Comparison of ENCODE assay signal across 12 cellular contexts in the genomic region with DNA sequence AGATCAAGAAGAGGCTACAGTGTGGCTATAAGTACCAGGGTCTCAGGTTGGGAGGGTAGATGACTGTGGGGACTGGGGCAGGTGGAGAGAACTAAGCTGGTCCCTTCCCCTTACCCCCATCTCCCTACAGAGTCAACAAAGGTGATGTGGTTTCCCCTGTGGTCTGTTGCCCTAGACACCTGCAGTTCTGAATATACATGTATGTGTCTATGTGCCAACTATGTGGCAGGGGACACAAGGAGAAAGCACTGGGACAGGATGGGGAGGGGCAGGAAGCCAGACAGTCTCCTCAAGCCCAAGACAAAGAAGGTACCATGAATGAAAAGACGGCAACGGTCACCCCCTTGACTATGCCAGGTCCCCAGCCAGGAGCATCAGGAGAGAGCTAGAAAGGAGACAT. TPM values are rescaled to one million over a fixed set of nuclear protein-coding genes. Genes with fewer than 3 reads are reported as not detected.
DNase-seq lines count a peak whose midpoint lies in the region; ATAC-seq and TF ChIP-seq lines count a peak whose summit lies in the region.
"Had no signal": no experiment of that assay in that cellular context is flagged by ENCODE, and none has a peak within 500 bp of the region (broad histone marks: within the 10 kb centered on the region; RNA-seq: fewer than 3 reads in every experiment).

No MANE protein-coding gene starts in this region.

- H3K9me2 ChIP-seq in SU-DHL-6 (replicated peaks; ENCODE audit: insufficient read depth, low read length): no peaks in the 10 kb centered on the region

- peak overlapping the region; percentile 21; the same call in 2 of the 3 replicates for H2BK15ac ChIP-seq in IMR-90 (ENCODE audit: low read depth, low read length)

- H3F3A ChIP-seq in SU-DHL-6 (ENCODE audit: insufficient read depth): peaks cover 19% of the 10 kb centered on the region

- no peak overlapping the region for H4K5ac ChIP-seq in IMR-90 (ENCODE audit: low read depth, low read length)

- H4K20me1 ChIP-seq in IMR-90 (ENCODE audit: insufficient read depth, low read length) (no peaks in the 10 kb centered on the region; the same call in 1 of the 2 replicates), SU-DHL-6 (ENCODE audit: low read depth, low read length) (no peaks in the 10 kb centered on the region)

- no peak overlapping the region for H3K56ac ChIP-seq in IMR-90 (ENCODE audit: extremely low read depth, insufficient read depth, low read length)

- POLR2A ChIA-PET in IMR-90 (lab: Charles Lee; ENCODE audit: unreplicated experiment) (no interaction called here), HEK293T (lab: Yijun Ruan, JAX) (no interaction called here)

- H2BK20ac ChIP-seq in IMR-90 (ENCODE audit: low read depth, low read length): no peak overlapping the region

- peak overlapping the region; percentile 4 for H2AFZ ChIP-seq in IMR-90 (replicated peaks; ENCODE audit: low read length, poor library complexity)
- H2AFZ ChIP-seq in SU-DHL-6 (ENCODE audit: low read depth, low read length, severe bottlenecking): no peak overlapping the region

- intact Hi-C loops in IMR-90 (cut with micrococcal nuclease): no loop called here

- H2AK5ac ChIP-seq in IMR-90 (ENCODE audit: low read depth, low read length): peak overlapping the region; percentile 35

- peaks cover 28% of the 10 kb centered on the region for H3K4me1 ChIP-seq in IMR-90 (ENCODE audit: control insufficient read depth, insufficient read depth, low read length)

- DNase-seq in IMR-90 (no peak), HEK293T (ENCODE audit: extremely low spot score) (no peak), H4 (ENCODE audit: low spot score) (no peak), kidney glomerular epithelial cell (lab: John Stamatoyannopoulos, UW) (no peak)
- peak in 2 of 3 experiments; percentile 37 to 39 for DNase-seq in effector memory CD8-positive, alpha-beta T cell
- DNase-seq: DMS79 treated with DMSO at 0.1 percent for 48 hours, NCI-H2081 treated with DMSO at 0.1 percent for 48 hours had no signal

- TF ChIP-seq POLR2A in IMR-90 (IDR thresholded peaks at IDR 0.05; ENCODE audit: low read depth, low read length): no peak

- in situ Hi-C loops in IMR-90 (cut with MboI; ENCODE audit: low sequenced_read_pairs): no loop called here

- H3K9me3 ChIP-seq in IMR-90 (ENCODE audit: control insufficient read depth, insufficient read depth, low read length) (no peaks in the 10 kb centered on the region), SU-DHL-6 (ENCODE audit: insufficient read depth, low read length) (no peaks in the 10 kb centered on the region)

- H3K27ac ChIP-seq in IMR-90 (ENCODE audit: insufficient read depth, low read length) (no peak overlapping the region), SU-DHL-6 (ENCODE audit: low read depth, low read length) (peak overlapping the region; percentile 81), skin epidermis (peak overlapping the region in 17 of 21 experiments; percentile 16 to 97 (median 78))
- H3K27ac ChIP-seq: HL-60 had no signal

- H3K36me3 Mint-ChIP-seq in effector memory CD8-positive, alpha-beta T cell (ENCODE audit: insufficient read depth): peaks cover 6% of the 10 kb centered on the region

- no peak overlapping the region for H2BK5ac ChIP-seq in IMR-90 (ENCODE audit: low read depth, low read length, poor library complexity, severe bottlenecking)

- H3K9me1 ChIP-seq in IMR-90 (ENCODE audit: insufficient read depth, low read length): peaks cover 22% of the 10 kb centered on the region

- no peaks in the 10 kb centered on the region for H3K36me3 ChIP-seq in IMR-90 (ENCODE audit: control insufficient read depth, insufficient read depth, low read length)
- H3K36me3 ChIP-seq in SU-DHL-6 (ENCODE audit: low read length): no peaks in the 10 kb centered on the region

- H3K27me3 ChIP-seq in IMR-90 (ENCODE audit: control insufficient read depth, insufficient read depth, low read length) (no peaks in the 10 kb centered on the region), SU-DHL-6 (ENCODE audit: low read length) (no peaks in the 10 kb centered on the region)

- H3K14ac ChIP-seq in IMR-90 (replicated peaks; ENCODE audit: low read depth, low read length): no peak overlapping the region

- H3K4me3 ChIP-seq in IMR-90 (ENCODE audit: insufficient read depth, low read depth, low read length) (no peak overlapping the region), SU-DHL-6 (ENCODE audit: insufficient read depth, low read length, poor library complexity, severe bottlenecking) (no peak overlapping the region), skin epidermis (no peak overlapping the region)

- dilution Hi-C loops in IMR-90 (cut with HindIII; ENCODE audit: low sequenced_read_pairs, unreplicated experiment): no loop called here

- no peak overlapping the region for H3K9ac ChIP-seq in IMR-90 (ENCODE audit: low read depth, low read length)
- H3K9ac ChIP-seq in SU-DHL-6 (ENCODE audit: low read length): peak overlapping the region; percentile 13; the same call in 1 of the 2 replicates

- peak overlapping the region; percentile 33 for H4K91ac ChIP-seq in IMR-90 (ENCODE audit: insufficient read depth, low read depth, low read length)

- H2BK120ac ChIP-seq in IMR-90 (ENCODE audit: low read depth, low read length): no peak overlapping the region

- peaks cover under 1% of the 10 kb centered on the region; the same call in 1 of the 2 replicates for H3K79me2 ChIP-seq in SU-DHL-6 (ENCODE audit: insufficient read depth, low read length)

- TF ChIP-seq CTCF in IMR-90 (conservative IDR thresholded peaks at IDR 0.05; ENCODE audit: low read depth, low read length) (no peak), SU-DHL-6 (IDR thresholded peaks at IDR 0.05; ENCODE audit: insufficient read depth, low read length, poor library complexity, severe bottlenecking) (no peak)

- no peaks in the 10 kb centered on the region for H3K9me3 Mint-ChIP-seq in effector memory CD8-positive, alpha-beta T cell

- H3K4me3 Mint-ChIP-seq in effector memory CD8-positive, alpha-beta T cell: peak overlapping the region; percentile 61 to 63

- H3K4ac ChIP-seq in IMR-90 (ENCODE audit: low read depth, low read length): no peak overlapping the region

- H3K18ac ChIP-seq in IMR-90 (ENCODE audit: low read depth, low read length): no peak overlapping the region

- ATAC-seq in IMR-90 (ENCODE audit: low read depth) (no peak), HG03039 (IDR thresholded peaks at IDR 0.05; ENCODE audit: unreplicated experiment) (no peak)
- ATAC-seq in effector memory CD8-positive, alpha-beta T cell (replicated peaks): peak; percentile 72
- ATAC-seq: HCT116 had no signal

- H3K27me3 Mint-ChIP-seq in effector memory CD8-positive, alpha-beta T cell: no peaks in the 10 kb centered on the region

- H4K8ac ChIP-seq in IMR-90 (ENCODE audit: low read depth in 2 of 2, low read length in 2 of 2): no peak overlapping the region; a peak in 1 of 4 replicates

- CTCF ChIA-PET in IMR-90 (lab: Yijun Ruan, JAX) (no interaction called here), HEK293T (lab: Yijun Ruan, JAX) (interaction anchor here (1.6 kb wide), 1 partner anchor 13 kb away, joined by 7 read pairs; no protein-coding TSS in a partner anchor)

- no TSS peak for BruUV-seq in IMR-90 (replicated peaks; lab: Mats Ljungman, UMichigan)

- WGBS in IMR-90 (ENCODE audit: extremely low coverage in 2 of 2, insufficient read length in 1 of 2), 2 experiments: no CpG with 5 or more reads among the region's 2 CpGs

- H2AK9ac ChIP-seq in IMR-90 (replicated peaks; ENCODE audit: low read depth, low read length, poor library complexity): no peak overlapping the region

- no peak for TF ChIP-seq RAD21 in IMR-90 (IDR thresholded peaks at IDR 0.05; ENCODE audit: low read length)

- H3K23ac ChIP-seq in IMR-90 (ENCODE audit: low read depth, low read length): no peak overlapping the region

- peak overlapping the region; percentile 86 to 93 for H3K27ac Mint-ChIP-seq in effector memory CD8-positive, alpha-beta T cell

- peaks cover 0 to 18% of the 10 kb centered on the region in 2 experiments; a peak in 2 of 4 replicates for H3K79me1 ChIP-seq in IMR-90 (ENCODE audit: low read depth in 1 of 2, low read length in 2 of 2)

- H3K4me2 ChIP-seq in IMR-90 (ENCODE audit: low read depth, low read length) (no peak overlapping the region), SU-DHL-6 (ENCODE audit: low read depth, low read length, poor library complexity, severe bottlenecking) (peak overlapping the region; percentile 43)

- H3K4me1 Mint-ChIP-seq in effector memory CD8-positive, alpha-beta T cell (ENCODE audit: low read depth in 2 of 2): peaks cover 50 to 54% of the 10 kb centered on the region in 2 donors

TF ChIP-seq in IMR-90, 13 proteins besides CTCF, POLR2A, EP300 and RAD21 (continues in another document):
- TF ChIP-seq RFX5 (IDR thresholded peaks at IDR 0.05; ENCODE audit: low read depth, low read length) (no peak), USF2 (IDR thresholded peaks at IDR 0.05; ENCODE audit: low read depth, low read length) (no peak), SMC3 (IDR thresholded peaks at IDR 0.05; ENCODE audit: low read depth, low read length) (no peak)

TF ChIP-seq in HEK293T, 16 proteins besides CTCF, POLR2A, EP300 and RAD21 (continues in another document):
- TF ChIP-seq SUZ12 (IDR thresholded peaks at IDR 0.05): no peak
- TF ChIP-seq TARDBP (IDR thresholded peaks at IDR 0.05): no peak
- TF ChIP-seq FOXM1 (IDR thresholded peaks at IDR 0.05; ENCODE audit: borderline replicate concordance): no peak
- no peak for TF ChIP-seq PKNOX1 (IDR thresholded peaks at IDR 0.05)
- TF ChIP-seq FOXA1 (IDR thresholded peaks at IDR 0.05): no peak
- TF ChIP-seq ARNT (IDR thresholded peaks at IDR 0.05): no peak
- TF ChIP-seq CTBP1 (IDR thresholded peaks at IDR 0.05; ENCODE audit: borderline replicate concordance): no peak
- TF ChIP-seq L3MBTL2 (conservative IDR thresholded peaks at IDR 0.05): no peak
- no peak for TF ChIP-seq NFRKB (IDR thresholded peaks at IDR 0.05)

RNA-seq across cellular contexts. Expression of gene HDAC7, which starts 4.5 kb away (rescaled TPM):
- total RNA-seq in IMR-90 (2012; rRNA removed): 10.4 and 10.6 TPM in 2 replicates
- polyA plus RNA-seq in IMR-90 (2012; rRNA removed): 64.7 and 65.1 TPM in 2 replicates
- 51.5 and 60.5 TPM in 2 replicates for polyA plus RNA-seq in IMR-90 (2012; cell fraction: cytosol; rRNA removed)
- polyA plus RNA-seq in IMR-90 (2012; cell fraction: nucleus; rRNA removed; ENCODE audit: low replicate concordance): 183 and 377 TPM in 2 replicates
- total RNA-seq in H4 (2014; rRNA removed; shearing (Covaris generic)): 10.0 and 13.7 TPM in 2 replicates

RNA-seq across cellular contexts. Expression of gene SLC48A1, which starts 51.2 kb away (rescaled TPM):
- total RNA-seq in IMR-90 (2012; rRNA removed): 4.4 and 4.8 TPM in 2 replicates
- polyA plus RNA-seq in IMR-90 (2012; rRNA removed): 5.9 and 6.0 TPM in 2 replicates
- 4.1 and 10.3 TPM in 2 replicates for polyA plus RNA-seq in IMR-90 (2012; cell fraction: cytosol; rRNA removed)
- 10.0 and 10.3 TPM in 2 replicates for polyA plus RNA-seq in IMR-90 (2012; cell fraction: nucleus; rRNA removed; ENCODE audit: low replicate concordance)
- total RNA-seq in H4 (2014; rRNA removed; shearing (Covaris generic)): 11.9 and 14.0 TPM in 2 replicates

Comparison
In these comparisons a context has a peak if more than half of its experiments do, and no peak if none do; other contexts are left out.
1. DNase-seq: peak in effector memory CD8-positive, alpha-beta T cell (2 of 3); none in IMR-90 (single experiment), HEK293T (single experiment), H4 (single experiment) and kidney glomerular epithelial cell (single experiment).